8 cellular contexts compared by ENCODE assay signal in genomic region chr11:81887671-81888070, GRCh38.
"Had no signal": no experiment of that assay in that cellular context is flagged by ENCODE, and none has a peak within 500 bp of the region (broad histone marks: within the 10 kb centered on the region; RNA-seq: fewer than 3 reads in every experiment).

No MANE protein-coding gene starts in this region.

- H3K4me1 Mint-ChIP-seq: IgD-negative memory B cell had no signal

- DNase-seq: GOT3, H7, HFFc6, KG1 had no signal

- ATAC-seq: HCT116 had no signal

- H3K36me3 Mint-ChIP-seq: IgD-negative memory B cell had no signal

- H3K27ac Mint-ChIP-seq: HFFc6, IgD-negative memory B cell had no signal

- H3K4me3 ChIP-seq: GM23248, HAP-1 had no signal

- H3K9me3 ChIP-seq: HAP-1 had no signal

- H3K4me3 Mint-ChIP-seq: HFFc6, IgD-negative memory B cell had no signal

- H3K4me1 ChIP-seq: HAP-1 had no signal

- H3K9ac ChIP-seq: GM23248 had no signal

- H3K27me3 Mint-ChIP-seq: IgD-negative memory B cell had no signal

- H3K36me3 ChIP-seq: HAP-1 had no signal

- H3K27ac ChIP-seq: GM23248 had no signal

- H2AFZ ChIP-seq: GM23248 had no signal
